In the genomic region with DNA sequence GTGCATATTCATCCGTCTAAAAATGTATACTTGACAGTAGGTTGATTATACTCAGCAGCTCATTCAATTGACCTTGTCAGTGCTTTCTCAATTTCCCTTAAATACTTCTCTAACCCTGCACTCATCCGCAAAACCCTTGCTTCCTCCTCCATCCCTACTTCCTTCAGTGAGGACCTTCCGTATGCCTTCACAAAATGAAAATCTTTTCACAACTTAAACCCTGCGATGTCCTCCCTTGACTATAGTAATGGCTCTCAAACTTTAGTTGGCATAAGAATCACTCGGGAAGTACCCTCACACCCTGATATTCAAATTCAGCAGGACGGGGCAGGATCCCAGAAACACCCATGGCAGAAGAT, we compare ENCODE assay signal across 16 cellular contexts. TPM values are rescaled to one million over a fixed set of nuclear protein-coding genes. Genes with fewer than 3 reads are reported as not detected.
DNase-seq lines count a peak whose midpoint lies in the region; ATAC-seq and TF ChIP-seq lines count a peak whose summit lies in the region.
"Had no signal": no experiment of that assay in that cellular context is flagged by ENCODE, and none has a peak within 500 bp of the region (broad histone marks: within the 10 kb centered on the region; RNA-seq: fewer than 3 reads in every experiment).

No MANE protein-coding gene starts in this region.

- H3K4me1 ChIP-seq in transverse colon, result peaks cover 33 to 79% (median 45%) of the 10 kb centered on the region in 4 donors
- H3K4me1 ChIP-seq in suprapubic skin, result peaks cover 68% of the 10 kb centered on the region

- peak overlapping the region; percentile 77 for H3K27ac Mint-ChIP-seq in activated T-cell treated with anti-CD3 and anti-CD28 coated beads, Interleukin-2, amount 50 U/mL, for 72 hours
- H3K27ac Mint-ChIP-seq in central memory CD8-positive, alpha-beta T cell (ENCODE audit: low read depth), result peak overlapping the region; percentile 87

- no peaks in the 10 kb centered on the region for H3K9me3 ChIP-seq in transverse colon
- H3K9me3 ChIP-seq in suprapubic skin, result no peaks in the 10 kb centered on the region
- H3K9me3 ChIP-seq: esophagus squamous epithelium, pancreas had no signal

- TF ChIP-seq CTCF in transverse colon (IDR thresholded peaks at IDR 0.05) (no peak), suprapubic skin (IDR thresholded peaks at IDR 0.05) (no peak)

- no peaks in the 10 kb centered on the region for H3K9me3 Mint-ChIP-seq in activated T-cell treated with anti-CD3 and anti-CD28 coated beads, Interleukin-2, amount 50 U/mL, for 72 hours
- H3K9me3 Mint-ChIP-seq in central memory CD8-positive, alpha-beta T cell, result no peaks in the 10 kb centered on the region

- H3K4me3 ChIP-seq in transverse colon (peak overlapping the region in 1 of 4 donors; percentile 10), suprapubic skin (no peak overlapping the region)
- H3K4me3 ChIP-seq: pancreas had no signal

- no peaks in the 10 kb centered on the region for H3K36me3 ChIP-seq in transverse colon
- no peaks in the 10 kb centered on the region for H3K36me3 ChIP-seq in suprapubic skin
- H3K36me3 ChIP-seq: esophagus squamous epithelium, pancreas had no signal

- H3K4me1 Mint-ChIP-seq in activated T-cell treated with anti-CD3 and anti-CD28 coated beads, Interleukin-2, amount 50 U/mL, for 72 hours (ENCODE audit: low read depth), result peaks cover 82% of the 10 kb centered on the region
- peaks cover 65% of the 10 kb centered on the region for H3K4me1 Mint-ChIP-seq in central memory CD8-positive, alpha-beta T cell

- 61 to 65% methylated on average over 3 to 6 of the region's 6 CpGs for WGBS in transverse colon (ENCODE audit: low coverage in 1 of 2), 2 donors
- WGBS in suprapubic skin, result 70% methylated on average over 6 of the region's 6 CpGs

- H3K36me3 Mint-ChIP-seq in activated T-cell treated with anti-CD3 and anti-CD28 coated beads, Interleukin-2, amount 50 U/mL, for 72 hours (ENCODE audit: insufficient read depth in 2 of 2), result peaks cover 1 to 2% of the 10 kb centered on the region in 2 donors
- H3K36me3 Mint-ChIP-seq in central memory CD8-positive, alpha-beta T cell (ENCODE audit: insufficient read depth), result peaks cover 11% of the 10 kb centered on the region

- TF ChIP-seq EP300 in transverse colon (IDR thresholded peaks at IDR 0.05; ENCODE audit: low read depth) (no peak), suprapubic skin (IDR thresholded peaks at IDR 0.05) (no peak)

- in situ Hi-C loops in transverse colon (cut with MboI; ENCODE audit: low pct_ligation_motif_present in 1 of 4, low pct_unique_long_range_greater_than_20kb in 1 of 4, low sequenced_read_pairs in 3 of 4), result no loop called here

- no peak for ATAC-seq in activated T-cell treated with anti-CD3 and anti-CD28 coated beads, Interleukin-2, amount 50 U/mL, for 72 hours (replicated peaks in 1 of 2)
- no peak for ATAC-seq in central memory CD8-positive, alpha-beta T cell (replicated peaks; ENCODE audit: extremely low read depth, poor library complexity, severe bottlenecking)
- no peak for ATAC-seq in GM21360 (IDR thresholded peaks at IDR 0.05; ENCODE audit: unreplicated experiment)
- ATAC-seq: HCT116, Right ventricle myocardium inferior had no signal

- H3K27ac ChIP-seq in transverse colon (peak overlapping the region; percentile 26 to 78 (median 26)), suprapubic skin (no peak overlapping the region)

- H3K4me3 Mint-ChIP-seq in activated T-cell treated with anti-CD3 and anti-CD28 coated beads, Interleukin-2, amount 50 U/mL, for 72 hours, result peak overlapping the region; percentile 78 to 89
- peak overlapping the region; percentile 79 for H3K4me3 Mint-ChIP-seq in central memory CD8-positive, alpha-beta T cell

- no peak for TF ChIP-seq POLR2A in transverse colon (IDR thresholded peaks at IDR 0.05)
- no peak for TF ChIP-seq POLR2A in suprapubic skin (IDR thresholded peaks at IDR 0.05)

- DNase-seq in activated T-cell treated with anti-CD3 and anti-CD28 coated beads, Interleukin-2, amount 50 U/mL, for 72 hours, result no peak
- DNase-seq in activated T-cell treated with anti-CD3 and anti-CD28 coated beads, Interleukin-2, amount 50 U/mL, for 1 hour, result no peak
- DNase-seq in MV-4-11 (lab: John Stamatoyannopoulos, UW) (peak; percentile 28), transverse colon (no peak), suprapubic skin (ENCODE audit: low spot score in 2 of 2) (no peak), posterior cingulate gyrus (no peak)
- DNase-seq in central memory CD8-positive, alpha-beta T cell (ENCODE audit: low spot score in 2 of 2), result no peak
- DNase-seq: activated CD4-positive, CD25-positive, alpha-beta regulatory T cell; esophagus squamous epithelium; hippocampal formation; NCI-H1417; NCI-H524; pancreas had no signal

- intact Hi-C loops in transverse colon (cut with DNase I; ENCODE audit: low total_unique reads) (no loop called here), posterior cingulate gyrus (cut with DNase I) (no loop called here)

- no peaks in the 10 kb centered on the region for H3K27me3 Mint-ChIP-seq in activated T-cell treated with anti-CD3 and anti-CD28 coated beads, Interleukin-2, amount 50 U/mL, for 72 hours (ENCODE audit: low read depth)
- no peaks in the 10 kb centered on the region for H3K27me3 Mint-ChIP-seq in central memory CD8-positive, alpha-beta T cell

- no peaks in the 10 kb centered on the region for H3K27me3 ChIP-seq in transverse colon
- H3K27me3 ChIP-seq in suprapubic skin, result no peaks in the 10 kb centered on the region
- H3K27me3 ChIP-seq: esophagus squamous epithelium, pancreas had no signal

RNA-seq across cellular contexts. Expression of gene MBOAT1, which starts 5.2 kb away (rescaled TPM):
- 10 to 100 TPM; 11.2 to 12.3 TPM for total RNA-seq in activated T-cell treated with anti-CD3 and anti-CD28 coated beads, Interleukin-2, amount 50 U/mL, for 72 hours
- 10 to 100 TPM; 10.3 to 85.3 (median 66.5) TPM for total RNA-seq in transverse colon
- 10 to 100 TPM in 1 of 4 donors, 1 to 10 TPM in 3; 5.3 to 18.8 (median 8.2) TPM for total RNA-seq in suprapubic skin
